Comparison of ENCODE assay signal across 1 cellular context in the genomic region with DNA sequence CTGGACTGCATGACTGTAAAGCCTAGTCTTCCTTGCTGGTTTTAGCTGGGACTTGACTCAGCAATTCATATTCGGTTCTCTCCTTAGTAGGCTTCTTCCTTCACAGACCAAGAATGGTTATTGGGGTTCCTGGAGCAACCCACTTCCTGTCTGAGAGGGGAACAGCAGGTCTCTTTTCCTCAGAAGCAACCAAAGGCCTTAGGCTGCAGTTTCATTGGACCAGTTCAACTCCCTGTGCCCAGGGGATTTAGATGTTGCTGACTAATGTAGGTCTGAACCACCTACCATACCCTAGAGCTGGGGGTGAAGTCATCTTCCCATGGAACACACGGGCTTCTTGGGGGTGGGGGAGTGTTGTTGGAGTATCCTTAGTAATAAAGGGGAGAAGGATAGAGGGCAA.
TF ChIP-seq lines count a peak whose summit lies in the region.

No MANE protein-coding gene starts in this region.

TF ChIP-seq in GM12878, 131 proteins besides CTCF, POLR2A, EP300 and RAD21:
- TF ChIP-seq FOXM1 (IDR thresholded peaks at IDR 0.05; ENCODE audit: low read depth, low read length): no peak
- TF ChIP-seq EED (IDR thresholded peaks at IDR 0.05; ENCODE audit: low read depth): peak; percentile 31; the same call in 1 of the 2 replicates
- no peak for TF ChIP-seq ZNF622 (IDR thresholded peaks at IDR 0.05)
- no peak for TF ChIP-seq SREBF1 (IDR thresholded peaks at IDR 0.05; ENCODE audit: low read length)
- TF ChIP-seq ZNF24 (IDR thresholded peaks at IDR 0.05): no peak
- TF ChIP-seq, protein P1, sequence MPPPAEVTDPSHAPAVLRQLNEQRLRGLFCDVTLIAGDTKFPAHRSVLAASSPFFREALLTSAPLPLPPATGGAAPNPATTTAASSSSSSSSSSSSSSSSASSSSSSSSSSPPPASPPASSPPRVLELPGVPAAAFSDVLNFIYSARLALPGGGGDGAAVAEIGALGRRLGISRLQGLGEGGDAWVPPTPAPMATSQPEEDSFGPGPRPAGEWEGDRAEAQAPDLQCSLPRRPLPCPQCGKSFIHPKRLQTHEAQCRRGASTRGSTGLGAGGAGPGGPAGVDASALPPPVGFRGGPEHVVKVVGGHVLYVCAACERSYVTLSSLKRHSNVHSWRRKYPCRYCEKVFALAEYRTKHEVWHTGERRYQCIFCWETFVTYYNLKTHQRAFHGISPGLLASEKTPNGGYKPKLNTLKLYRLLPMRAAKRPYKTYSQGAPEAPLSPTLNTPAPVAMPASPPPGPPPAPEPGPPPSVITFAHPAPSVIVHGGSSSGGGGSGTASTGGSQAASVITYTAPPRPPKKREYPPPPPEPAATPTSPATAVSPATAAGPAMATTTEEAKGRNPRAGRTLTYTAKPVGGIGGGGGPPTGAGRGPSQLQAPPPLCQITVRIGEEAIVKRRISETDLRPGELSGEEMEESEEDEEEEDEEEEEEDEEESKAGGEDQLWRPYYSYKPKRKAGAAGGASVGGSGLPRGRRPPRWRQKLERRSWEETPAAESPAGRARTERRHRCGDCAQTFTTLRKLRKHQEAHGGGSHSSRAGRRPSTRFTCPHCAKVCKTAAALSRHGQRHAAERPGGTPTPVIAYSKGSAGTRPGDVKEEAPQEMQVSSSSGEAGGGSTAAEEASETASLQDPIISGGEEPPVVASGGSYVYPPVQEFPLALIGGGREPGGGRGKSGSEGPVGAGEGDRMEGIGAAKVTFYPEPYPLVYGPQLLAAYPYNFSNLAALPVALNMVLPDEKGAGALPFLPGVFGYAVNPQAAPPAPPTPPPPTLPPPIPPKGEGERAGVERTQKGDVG (CRISPR knock-in tag; IDR thresholded peaks at IDR 0.05): no peak
- TF ChIP-seq, protein P2, sequence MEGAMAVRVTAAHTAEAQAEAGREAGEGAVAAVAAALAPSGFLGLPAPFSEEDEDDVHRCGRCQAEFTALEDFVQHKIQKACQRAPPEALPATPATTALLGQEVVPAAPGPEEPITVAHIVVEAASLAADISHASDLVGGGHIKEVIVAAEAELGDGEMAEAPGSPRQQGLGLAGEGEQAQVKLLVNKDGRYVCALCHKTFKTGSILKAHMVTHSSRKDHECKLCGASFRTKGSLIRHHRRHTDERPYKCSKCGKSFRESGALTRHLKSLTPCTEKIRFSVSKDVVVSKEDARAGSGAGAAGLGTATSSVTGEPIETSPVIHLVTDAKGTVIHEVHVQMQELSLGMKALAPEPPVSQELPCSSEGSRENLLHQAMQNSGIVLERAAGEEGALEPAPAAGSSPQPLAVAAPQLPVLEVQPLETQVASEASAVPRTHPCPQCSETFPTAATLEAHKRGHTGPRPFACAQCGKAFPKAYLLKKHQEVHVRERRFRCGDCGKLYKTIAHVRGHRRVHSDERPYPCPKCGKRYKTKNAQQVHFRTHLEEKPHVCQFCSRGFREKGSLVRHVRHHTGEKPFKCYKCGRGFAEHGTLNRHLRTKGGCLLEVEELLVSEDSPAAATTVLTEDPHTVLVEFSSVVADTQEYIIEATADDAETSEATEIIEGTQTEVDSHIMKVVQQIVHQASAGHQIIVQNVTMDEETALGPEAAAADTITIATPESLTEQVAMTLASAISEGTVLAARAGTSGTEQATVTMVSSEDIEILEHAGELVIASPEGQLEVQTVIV (IDR thresholded peaks at IDR 0.05; ENCODE audit: borderline replicate concordance, partially characterized antibody): no peak
- no peak for TF ChIP-seq GABPA (IDR thresholded peaks at IDR 0.05; ENCODE audit: low read depth)
